ENCODE assay signal across 14 cellular contexts in the genomic region with DNA sequence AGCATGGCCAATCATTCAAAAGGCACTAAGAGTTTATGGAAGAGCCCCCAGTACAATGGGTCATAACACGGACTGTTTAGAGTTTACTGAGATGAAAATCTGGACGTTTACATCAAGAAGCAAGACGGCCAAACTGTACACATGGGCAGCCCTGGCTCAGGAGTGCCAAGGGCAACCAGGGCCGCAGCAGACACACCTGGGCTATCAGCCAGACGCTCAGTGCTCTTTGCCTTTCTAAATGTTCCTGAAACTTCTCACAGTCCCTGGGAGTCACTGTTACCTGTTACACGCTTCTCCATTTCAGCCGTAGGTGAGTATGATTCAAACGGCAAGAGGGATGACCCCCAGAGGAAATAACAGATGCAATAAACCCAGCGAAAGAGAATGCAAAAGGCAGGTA.
"Had no signal": no experiment of that assay in that cellular context is flagged by ENCODE, and none has a peak within 500 bp of the region (broad histone marks: within the 10 kb centered on the region; RNA-seq: fewer than 3 reads in every experiment).

No MANE protein-coding gene starts in this region.

- H3K4me1 ChIP-seq: ascending aorta, esophagus squamous epithelium had no signal

- H3K27me3 ChIP-seq: ascending aorta, esophagus squamous epithelium, pancreas had no signal

- H3K4me3 Mint-ChIP-seq: stimulated activated naive B cell treated with anti-CD40 and anti-IgM and Interleukin-4, amounts not matched to agents 10 μg/mL and 1 μg/mL and 100 μg/mL, for 72 hours had no signal

- DNase-seq: activated gamma-delta T cell treated with Interleukin-2 at 50 U/mL for 16 hours; activated T-cell treated with anti-CD3 and anti-CD28 coated beads, Interleukin-2, amount 50 U/mL, for 1 hour; esophagus squamous epithelium; foreskin fibroblast; glutamatergic neuron; left cardiac atrium; mesendoderm; pancreas; stimulated activated naive B cell treated with anti-CD40 and anti-IgM and Interleukin-4, amounts not matched to agents 10 μg/mL and 1 μg/mL and 100 μg/mL, for 72 hours; substantia nigra had no signal

- FAIRE-seq: pancreas, urothelium cell line had no signal

- H3K4me3 ChIP-seq: ascending aorta, esophagus squamous epithelium, pancreas, smooth muscle cell had no signal

- H3K9me3 ChIP-seq: ascending aorta, esophagus squamous epithelium, pancreas had no signal

- H3K36me3 ChIP-seq: ascending aorta, esophagus squamous epithelium, pancreas had no signal

- H3K27ac ChIP-seq: ascending aorta, esophagus squamous epithelium, pancreas had no signal

- ATAC-seq: activated CD4-positive, CD25-positive, alpha-beta regulatory T cell treated with anti-CD3 and anti-CD28 coated beads, Interleukin-2, amount 50 U/mL, for 24 hours; left cardiac atrium; stimulated activated naive B cell treated with anti-CD40 and anti-IgM and Interleukin-4, amounts not matched to agents 10 μg/mL and 1 μg/mL and 100 μg/mL, for 72 hours had no signal

- H3K27me3 Mint-ChIP-seq: stimulated activated naive B cell treated with anti-CD40 and anti-IgM and Interleukin-4, amounts not matched to agents 10 μg/mL and 1 μg/mL and 100 μg/mL, for 72 hours had no signal
